10 cellular contexts compared by ENCODE assay signal in the genomic region with DNA sequence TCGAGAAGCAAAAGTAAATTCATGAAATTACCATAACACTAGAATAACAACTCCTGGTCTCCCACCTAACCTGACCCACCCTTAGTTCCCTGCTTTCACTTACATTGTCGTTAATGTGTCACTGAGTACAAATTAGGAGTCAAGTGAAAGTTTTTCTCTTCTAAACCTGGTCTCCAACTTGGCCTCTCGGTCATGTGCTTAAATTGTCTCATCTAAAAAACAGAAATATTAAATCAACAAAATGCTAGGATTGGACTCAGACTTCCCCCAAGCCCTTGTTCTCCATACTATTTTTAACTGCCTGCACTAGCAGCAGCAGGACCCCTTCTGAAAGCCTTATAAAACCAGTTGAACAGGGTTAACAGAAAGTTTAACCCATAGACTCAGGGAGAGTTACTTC. TPM values are rescaled to one million over a fixed set of nuclear protein-coding genes. Genes with fewer than 3 reads are reported as not detected.
DNase-seq lines count a peak whose midpoint lies in the region; TF ChIP-seq lines count a peak whose summit lies in the region.
"Had no signal": no experiment of that assay in that cellular context is flagged by ENCODE, and none has a peak within 500 bp of the region (broad histone marks: within the 10 kb centered on the region; RNA-seq: fewer than 3 reads in every experiment).

No MANE protein-coding gene starts in this region.

- H4K5ac ChIP-seq in H9 (ENCODE audit: insufficient read length, low read depth, low read length), result no peak overlapping the region

- H3K4me1 Mint-ChIP-seq in H9 (peaks cover 35% of the 10 kb centered on the region in 2 experiments), brain (peaks cover 30% of the 10 kb centered on the region), nephron progenitor cell (peaks cover 33% of the 10 kb centered on the region)

- H3K9ac ChIP-seq in BLaER1 treated with 17β-estradiol and CSF1 and Interleukin-3, amounts not matched to agents 10 nM and 100 nM, result peak overlapping the region; percentile 74 to 95 (median 89); a peak in 21 of 22 replicates
- H3K9ac ChIP-seq in H9 (ENCODE audit: extremely low read depth, insufficient read length, low read length), result peak overlapping the region; percentile 53

- H2BK15ac ChIP-seq in H9 (ENCODE audit: low read depth, low read length), result no peak overlapping the region

- no peak overlapping the region for H2BK120ac ChIP-seq in H9 (ENCODE audit: low read depth, low read length, poor library complexity, severe bottlenecking)

- H4K91ac ChIP-seq in H9 (ENCODE audit: insufficient read length, low read depth, low read length), result no peak overlapping the region

- H3K14ac ChIP-seq in H9 (ENCODE audit: insufficient read depth, low read length), result no peak overlapping the region

- H3K79me1 ChIP-seq in H9 (ENCODE audit: insufficient read depth, low read depth, low read length, poor library complexity, severe bottlenecking), result no peaks in the 10 kb centered on the region

- H3K27ac Mint-ChIP-seq in H9, result peak overlapping the region; percentile 12 to 84 (median 55); a peak in 5 of 7 replicates
- H3K27ac Mint-ChIP-seq in brain, result peak overlapping the region; percentile 99 to 100 (median 100)
- H3K27ac Mint-ChIP-seq in nephron progenitor cell, result peak overlapping the region; percentile 87

- peak overlapping the region; percentile 78 to 91 (median 83) for H3K4me2 ChIP-seq in BLaER1 treated with 17β-estradiol and CSF1 and Interleukin-3, amounts not matched to agents 10 nM and 100 nM
- peak overlapping the region; percentile 60 for H3K4me2 ChIP-seq in H9 (ENCODE audit: insufficient read depth, insufficient read length, low read length)

- H3K27ac ChIP-seq in BLaER1 treated with 17β-estradiol and CSF1 and Interleukin-3, amounts not matched to agents 10 nM and 100 nM, result peak overlapping the region; percentile 67 to 95 (median 92); a peak in 20 of 22 replicates
- H3K27ac ChIP-seq in H9 (ENCODE audit: insufficient read length, low read depth, low read length) (no peak overlapping the region), caudate nucleus (ENCODE audit: low read depth, low read length) (no peak overlapping the region)

- no peak overlapping the region for H2BK12ac ChIP-seq in H9 (ENCODE audit: insufficient read length, low read depth, low read length)

- H3K79me2 ChIP-seq in H9 (ENCODE audit: insufficient read depth, low read length), result peaks cover 17% of the 10 kb centered on the region; the same call in 1 of the 2 replicates

- H3K27me3 Mint-ChIP-seq in H9 (ENCODE audit: low read depth), result no peaks in the 10 kb centered on the region; the same call in 1 of the 2 replicates
- H3K27me3 Mint-ChIP-seq in brain, result peaks cover 24% of the 10 kb centered on the region
- H3K27me3 Mint-ChIP-seq in nephron progenitor cell (ENCODE audit: low read depth, poor library complexity), result peaks cover 10% of the 10 kb centered on the region

- H3K56ac ChIP-seq in H9 (ENCODE audit: insufficient read length, low read depth, low read length), result no peak overlapping the region

- peak overlapping the region; percentile 89 to 98 for H3K4me3 Mint-ChIP-seq in H9
- H3K4me3 Mint-ChIP-seq in brain, result peak overlapping the region; percentile 92 to 100 (median 99)
- H3K4me3 Mint-ChIP-seq in nephron progenitor cell, result peak overlapping the region; percentile 99

- H2AK5ac ChIP-seq in H9 (ENCODE audit: insufficient read length, low read length), result no peak overlapping the region

- WGBS in H9 (ENCODE audit: extremely low coverage, insufficient read length, low lambda C conversion rate), result no CpG with 5 or more reads among the region's 3 CpGs

- H3K9me3 Mint-ChIP-seq in H9 (peaks cover 1 to 5% of the 10 kb centered on the region in 2 experiments; a peak in 3 of 5 replicates), brain (peaks cover 0 to 8% (median 7%) of the 10 kb centered on the region in 5 experiments), nephron progenitor cell (no peaks in the 10 kb centered on the region)

- H3K27me3 ChIP-seq in BLaER1 treated with 17β-estradiol and CSF1 and Interleukin-3, amounts not matched to agents 10 nM and 100 nM, result no peaks in the 10 kb centered on the region
- no peaks in the 10 kb centered on the region for H3K27me3 ChIP-seq in H9 (ENCODE audit: insufficient read depth, low read length)

- no peak overlapping the region for H3K23ac ChIP-seq in H9 (ENCODE audit: insufficient read length, low read depth, low read length)

- H2BK5ac ChIP-seq in H9 (ENCODE audit: insufficient read length, low read length), result no peak overlapping the region

- no peak for DNase-seq in H9
- no peak for DNase-seq in nephron progenitor cell
- no peak for DNase-seq in A172 (ENCODE audit: low spot score)
- no peak for DNase-seq in caudate nucleus (lab: John Stamatoyannopoulos, UW)
- DNase-seq in COLO829 (ENCODE audit: low spot score), result no peak
- no peak for DNase-seq in C1 segment of cervical spinal cord (lab: John Stamatoyannopoulos, UW)
- DNase-seq: SW 1271 had no signal

- no peak overlapping the region for H2AFZ ChIP-seq in H9 (ENCODE audit: low read length)

- H3K18ac ChIP-seq in H9 (ENCODE audit: insufficient read length, low read depth, low read length), result no peak overlapping the region

- no peak overlapping the region for H4K8ac ChIP-seq in H9 (replicated peaks; ENCODE audit: insufficient read length, low read depth, low read length)

- peaks cover 22 to 31% (median 30%) of the 10 kb centered on the region in 11 experiments for H4K20me1 ChIP-seq in BLaER1 treated with 17β-estradiol and CSF1 and Interleukin-3, amounts not matched to agents 10 nM and 100 nM
- H4K20me1 ChIP-seq in H9 (ENCODE audit: control insufficient read depth, insufficient read depth, insufficient read length), result no peaks in the 10 kb centered on the region

- peak overlapping the region; percentile 73 to 84 (median 79); a peak in 17 of 20 replicates for H3K4me3 ChIP-seq in BLaER1 treated with 17β-estradiol and CSF1 and Interleukin-3, amounts not matched to agents 10 nM and 100 nM
- H3K4me3 ChIP-seq: lung had no signal

- H3K36me3 Mint-ChIP-seq in H9 (ENCODE audit: insufficient read depth in 1 of 3, low read depth in 3 of 3), result peaks cover 19 to 36% (median 24%) of the 10 kb centered on the region in 3 experiments
- peaks cover 28% of the 10 kb centered on the region for H3K36me3 Mint-ChIP-seq in brain
- H3K36me3 Mint-ChIP-seq in nephron progenitor cell (ENCODE audit: low read depth), result peaks cover 26% of the 10 kb centered on the region

- no peak overlapping the region for H2BK20ac ChIP-seq in H9 (ENCODE audit: low read depth, low read length, poor library complexity, severe bottlenecking)

- H3K4ac ChIP-seq in H9 (ENCODE audit: low read depth, low read length), result no peak overlapping the region

- peaks cover 24 to 47% (median 31%) of the 10 kb centered on the region in 10 experiments for H3K4me1 ChIP-seq in BLaER1 treated with 17β-estradiol and CSF1 and Interleukin-3, amounts not matched to agents 10 nM and 100 nM
- peaks cover 2% of the 10 kb centered on the region; the same call in 1 of the 2 replicates for H3K4me1 ChIP-seq in H9 (ENCODE audit: insufficient read depth, low read length)

- H3K36me3 ChIP-seq in BLaER1 treated with 17β-estradiol and CSF1 and Interleukin-3, amounts not matched to agents 10 nM and 100 nM, result peaks cover 13 to 24% (median 18%) of the 10 kb centered on the region in 11 experiments

- TF ChIP-seq CTCF in H9 (conservative IDR thresholded peaks at IDR 0.05) (no peak), brain (conservative IDR thresholded peaks at IDR 0.05) (no peak), nephron progenitor cell (IDR thresholded peaks at IDR 0.05) (no peak)

- no peak overlapping the region for H3T11ph ChIP-seq in H9 (ENCODE audit: low read length)

- peaks cover 0 to 9% (median 0%) of the 10 kb centered on the region in 11 experiments; a peak in 2 of 22 replicates for H3K9me3 ChIP-seq in BLaER1 treated with 17β-estradiol and CSF1 and Interleukin-3, amounts not matched to agents 10 nM and 100 nM (replicated peaks in 1 of 11)
- no peaks in the 10 kb centered on the region for H3K9me3 ChIP-seq in H9 (ENCODE audit: control insufficient read depth, low read depth, low read length)

- peaks cover 14% of the 10 kb centered on the region for H3K23me2 ChIP-seq in H9 (ENCODE audit: insufficient read length, low read depth, low read length, poor library complexity, severe bottlenecking)

RNA-seq across cellular contexts. Expression of gene BTG1, which starts 1.8 kb away (rescaled TPM):
- total RNA-seq in H9 (2021), result 32.0 and 32.7 TPM in 2 replicates
- polyA plus RNA-seq in brain (ENCODE audit: insufficient read depth, low read depth, low replicate concordance), result 72.6 TPM
- total RNA-seq in A172 (2014; rRNA removed; shearing (Covaris generic)), result 4.0 and 4.7 TPM in 2 replicates

Comparison
In these comparisons a context has a peak if more than half of its experiments do, and no peak if none do; other contexts are left out.
1. H3K27ac ChIP-seq: peak in BLaER1 treated with 17β-estradiol and CSF1 and Interleukin-3, amounts not matched to agents 10 nM and 100 nM (11 of 11); none in H9 (single experiment) and caudate nucleus (single experiment).
2. Peak in every context shown above with its lines, with median percentiles within 50 percentile points of each other: H3K27ac Mint-ChIP-seq and H3K4me3 Mint-ChIP-seq.